ENCODE assay signal across 16 cellular contexts in the genomic region with DNA sequence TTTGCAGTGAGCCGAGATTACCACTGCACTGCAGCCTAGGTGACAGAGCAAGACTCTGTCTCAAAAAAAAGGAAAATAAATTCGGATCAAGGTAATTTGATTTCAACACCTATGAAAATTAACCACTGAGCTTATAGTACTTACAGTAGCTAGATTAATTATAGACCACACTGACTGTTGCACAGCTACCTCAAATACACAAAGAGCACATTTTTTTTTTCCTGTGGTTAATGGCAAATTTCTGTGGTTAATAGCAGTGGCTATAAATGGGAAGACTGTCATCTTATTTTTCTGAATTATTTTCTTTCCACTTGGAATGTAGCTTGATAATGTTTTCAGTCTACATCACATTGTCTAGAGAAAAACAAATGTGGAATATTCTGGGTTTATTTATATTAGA.
DNase-seq lines count a peak whose midpoint lies in the region; TF ChIP-seq lines count a peak whose summit lies in the region.
"Had no signal": no experiment of that assay in that cellular context is flagged by ENCODE, and none has a peak within 500 bp of the region (broad histone marks: within the 10 kb centered on the region; RNA-seq: fewer than 3 reads in every experiment).

No MANE protein-coding gene starts in this region.

- no peaks in the 10 kb centered on the region for H3K27me3 ChIP-seq in BLaER1 treated with 17β-estradiol and CSF1 and Interleukin-3, amounts not matched to agents 10 nM and 100 nM
- H3K27me3 ChIP-seq in MM.1S (replicated peaks; ENCODE audit: insufficient read depth, low read length) (no peaks in the 10 kb centered on the region), Peyer's patch (no peaks in the 10 kb centered on the region), testis (no peaks in the 10 kb centered on the region)

- H3K36me3 ChIP-seq in BLaER1 treated with 17β-estradiol and CSF1 and Interleukin-3, amounts not matched to agents 10 nM and 100 nM = no peaks in the 10 kb centered on the region
- H3K36me3 ChIP-seq in MM.1S (replicated peaks; ENCODE audit: insufficient read depth, low read length) (no peaks in the 10 kb centered on the region), Peyer's patch (no peaks in the 10 kb centered on the region), testis (ENCODE audit: low read depth, missing control alignments) (no peaks in the 10 kb centered on the region)

- TF ChIP-seq CTCF in MM.1S (IDR thresholded peaks at IDR 0.05; ENCODE audit: low read length) (no peak), Peyer's patch (IDR thresholded peaks at IDR 0.05) (no peak), testis (IDR thresholded peaks at IDR 0.05) (no peak)

- no peak overlapping the region for H3K9ac ChIP-seq in BLaER1 treated with 17β-estradiol and CSF1 and Interleukin-3, amounts not matched to agents 10 nM and 100 nM
- H3K9ac ChIP-seq in MM.1S (ENCODE audit: low read length) = no peak overlapping the region

- WGBS in testis, 2 donors = 84 to 86% methylated on average over 2 of the region's 2 CpGs

- no peaks in the 10 kb centered on the region for H3K9me3 ChIP-seq in BLaER1 treated with 17β-estradiol and CSF1 and Interleukin-3, amounts not matched to agents 10 nM and 100 nM (replicated peaks in 1 of 11)
- H3K9me3 ChIP-seq in MM.1S (replicated peaks; ENCODE audit: insufficient read depth, low read length) = no peaks in the 10 kb centered on the region
- H3K9me3 ChIP-seq in Peyer's patch = peaks cover 0 to 3% (median 0%) of the 10 kb centered on the region in 4 donors
- H3K9me3 ChIP-seq in testis = no peaks in the 10 kb centered on the region

- no peaks in the 10 kb centered on the region for H3F3A ChIP-seq in MM.1S (ENCODE audit: insufficient read depth, low read length)

- peaks cover 0 to 22% (median 8%) of the 10 kb centered on the region in 10 experiments; a peak in 13 of 20 replicates for H3K4me1 ChIP-seq in BLaER1 treated with 17β-estradiol and CSF1 and Interleukin-3, amounts not matched to agents 10 nM and 100 nM
- H3K4me1 ChIP-seq in MM.1S (ENCODE audit: low read length) = no peaks in the 10 kb centered on the region
- H3K4me1 ChIP-seq in Peyer's patch = no peaks in the 10 kb centered on the region
- no peaks in the 10 kb centered on the region for H3K4me1 ChIP-seq in testis

- H4K20me1 ChIP-seq in BLaER1 treated with 17β-estradiol and CSF1 and Interleukin-3, amounts not matched to agents 10 nM and 100 nM = no peaks in the 10 kb centered on the region
- H4K20me1 ChIP-seq in MM.1S (ENCODE audit: insufficient read depth, low read length) = no peaks in the 10 kb centered on the region

- no peak overlapping the region for H3K27ac ChIP-seq in BLaER1 treated with 17β-estradiol and CSF1 and Interleukin-3, amounts not matched to agents 10 nM and 100 nM
- H3K27ac ChIP-seq in MM.1S (ENCODE audit: low read length) (no peak overlapping the region), Peyer's patch (no peak overlapping the region), testis (no peak overlapping the region)

- H3K4me2 ChIP-seq in BLaER1 treated with 17β-estradiol and CSF1 and Interleukin-3, amounts not matched to agents 10 nM and 100 nM = peak overlapping the region in 9 of 11 experiments; percentile 11 to 53 (median 30); a peak in 11 of 22 replicates
- H3K4me2 ChIP-seq in MM.1S (ENCODE audit: low read depth, low read length) = no peak overlapping the region
- H3K4me2 ChIP-seq: GM23338 had no signal

- intact Hi-C loops in testis (cut with DNase I; ENCODE audit: low total_unique reads) = no loop called here

- H3K4me3 ChIP-seq in BLaER1 treated with 17β-estradiol and CSF1 and Interleukin-3, amounts not matched to agents 10 nM and 100 nM = no peak overlapping the region
- H3K4me3 ChIP-seq in MM.1S (ENCODE audit: low read length) (no peak overlapping the region), Peyer's patch (no peak overlapping the region), testis (no peak overlapping the region)
- H3K4me3 ChIP-seq: GM23338 had no signal

- H2AFZ ChIP-seq in MM.1S (ENCODE audit: low read length) = no peak overlapping the region
- H2AFZ ChIP-seq: GM23338 had no signal

- TF ChIP-seq POLR2A in Peyer's patch (IDR thresholded peaks at IDR 0.05) = no peak
- no peak for TF ChIP-seq POLR2A in testis (IDR thresholded peaks at IDR 0.05)

- H3K79me2 ChIP-seq in MM.1S (ENCODE audit: low read length) = no peaks in the 10 kb centered on the region

- no peaks in the 10 kb centered on the region for H3K9me2 ChIP-seq in MM.1S (replicated peaks; ENCODE audit: insufficient read depth, low read length)

- DNase-seq in MM.1S = peak; percentile 68
- peak; percentile 14 for DNase-seq in astrocyte of the hippocampus (ENCODE audit: low read depth, low spot score)
- DNase-seq in iris pigment epithelial cell (ENCODE audit: low read depth) = peak; percentile 22
- no peak for DNase-seq in NCI-H2029 (lab: John Stamatoyannopoulos, UW)
- DNase-seq in Peyer's patch = no peak
- no peak for DNase-seq in testis
- DNase-seq in activated gamma-delta T cell treated with Interleukin-2 at 50 U/mL for 16 hours = no peak
- DNase-seq: 8988T; AML-193; C1 segment of cervical spinal cord; Calu3; CD4-positive, alpha-beta T cell; DMS 273 treated with DMSO at 0.1 percent for 48 hours; H7 had no signal

Comparison
In these comparisons a context has a peak if more than half of its experiments do, and no peak if none do; other contexts are left out.
1. DNase-seq: peak in MM.1S (single experiment), astrocyte of the hippocampus (single experiment) and iris pigment epithelial cell (single experiment); none in NCI-H2029 (single experiment), Peyer's patch (0 of 3), testis (single experiment) and activated gamma-delta T cell treated with Interleukin-2 at 50 U/mL for 16 hours (single experiment).